18 cellular contexts compared by ENCODE assay signal in genomic region chr2:168935810-168936581, GRCh38. TPM values are rescaled to one million over a fixed set of nuclear protein-coding genes. Genes with fewer than 3 reads are reported as not detected.
DNase-seq lines count a peak whose midpoint lies in the region; ATAC-seq, FAIRE-seq and TF ChIP-seq lines count a peak whose summit lies in the region.
"Had no signal": no experiment of that assay in that cellular context is flagged by ENCODE, and none has a peak within 500 bp of the region (broad histone marks: within the 10 kb centered on the region; RNA-seq: fewer than 3 reads in every experiment).

No MANE protein-coding gene starts in this region.

- H3K4me1 Mint-ChIP-seq in T-cell = no peaks in the 10 kb centered on the region
- peaks cover 7% of the 10 kb centered on the region for H3K4me1 Mint-ChIP-seq in activated CD8-positive, alpha-beta memory T cell treated with anti-CD3 and anti-CD28 coated beads, Interleukin-2, amount 10 ng/mL, durations not matched to agents 7 days and 5 days
- H3K4me1 Mint-ChIP-seq: stimulated activated naive B cell treated with anti-CD40 and anti-IgM and Interleukin-4, amounts not matched to agents 10 μg/mL and 1 μg/mL and 100 μg/mL, for 72 hours had no signal

- peaks cover 8 to 12% of the 10 kb centered on the region in 2 donors for H3K27me3 Mint-ChIP-seq in T-cell
- peaks cover 17% of the 10 kb centered on the region for H3K27me3 Mint-ChIP-seq in activated CD8-positive, alpha-beta memory T cell treated with anti-CD3 and anti-CD28 coated beads, Interleukin-2, amount 10 ng/mL, durations not matched to agents 7 days and 5 days

- H3K36me3 Mint-ChIP-seq in T-cell = no peaks in the 10 kb centered on the region
- H3K36me3 Mint-ChIP-seq in activated CD8-positive, alpha-beta memory T cell treated with anti-CD3 and anti-CD28 coated beads, Interleukin-2, amount 10 ng/mL, durations not matched to agents 7 days and 5 days = no peaks in the 10 kb centered on the region

- no peak overlapping the region for H3K4me3 Mint-ChIP-seq in T-cell
- no peak overlapping the region for H3K4me3 Mint-ChIP-seq in activated CD8-positive, alpha-beta memory T cell treated with anti-CD3 and anti-CD28 coated beads, Interleukin-2, amount 10 ng/mL, durations not matched to agents 7 days and 5 days
- H3K4me3 Mint-ChIP-seq: activated CD8-positive, alpha-beta T cell treated with anti-CD3 and anti-CD28 coated beads for 36 hours; stimulated activated naive B cell treated with anti-CD40 and anti-IgM and Interleukin-4, amounts not matched to agents 10 μg/mL and 1 μg/mL and 100 μg/mL, for 72 hours had no signal

- TF ChIP-seq CTCF in bronchial epithelial cell (IDR thresholded peaks at IDR 0.05; ENCODE audit: insufficient read depth, low read length, severe bottlenecking) = no peak

- ATAC-seq in T-cell (replicated peaks in 1 of 4) = no peak
- no peak for ATAC-seq in activated CD8-positive, alpha-beta memory T cell treated with anti-CD3 and anti-CD28 coated beads, Interleukin-2, amount 10 ng/mL, durations not matched to agents 7 days and 5 days
- ATAC-seq: activated CD8-positive, alpha-beta T cell treated with anti-CD3 and anti-CD28 coated beads for 36 hours; GM12878; mucosa of descending colon; stimulated activated naive B cell treated with anti-CD40 and anti-IgM and Interleukin-4, amounts not matched to agents 10 μg/mL and 1 μg/mL and 100 μg/mL, for 72 hours had no signal

- H3K27ac Mint-ChIP-seq in T-cell = no peak overlapping the region
- H3K27ac Mint-ChIP-seq in activated CD8-positive, alpha-beta memory T cell treated with anti-CD3 and anti-CD28 coated beads, Interleukin-2, amount 10 ng/mL, durations not matched to agents 7 days and 5 days = no peak overlapping the region
- H3K27ac Mint-ChIP-seq: activated CD8-positive, alpha-beta T cell treated with anti-CD3 and anti-CD28 coated beads for 36 hours; stimulated activated naive B cell treated with anti-CD40 and anti-IgM and Interleukin-4, amounts not matched to agents 10 μg/mL and 1 μg/mL and 100 μg/mL, for 72 hours had no signal

- no peak overlapping the region for H3K4me3 ChIP-seq in bronchial epithelial cell (ENCODE audit: low read depth, low read length)
- H3K4me3 ChIP-seq: GM12878, mucosa of descending colon, prostate gland had no signal

- peak; percentile 81 for FAIRE-seq in bronchial epithelial cell (lab: Jason Lieb, UNC)
- FAIRE-seq: GM12878 had no signal

- H3K27me3 ChIP-seq in bronchial epithelial cell (ENCODE audit: control insufficient read depth, insufficient read depth, low read length) = no peaks in the 10 kb centered on the region

- DNase-seq in CMK (ENCODE audit: low read depth) = peak; percentile 98
- DNase-seq in NCI-H226 = peak; percentile 4
- DNase-seq in bronchial epithelial cell (ENCODE audit: low read depth) = peak; percentile 69
- peak; percentile 45 for DNase-seq in kidney tubule cell (ENCODE audit: low spot score)
- DNase-seq in glomerular visceral epithelial cell (ENCODE audit: extremely low spot score) = no peak
- no peak for DNase-seq in T-cell
- no peak for DNase-seq in iPS-NIHi7 (ENCODE audit: extremely low spot score)
- DNase-seq in activated CD8-positive, alpha-beta memory T cell treated with anti-CD3 and anti-CD28 coated beads, Interleukin-2, amount 10 ng/mL, durations not matched to agents 7 days and 5 days = no peak
- DNase-seq: activated CD8-positive, alpha-beta T cell treated with anti-CD3 and anti-CD28 coated beads for 36 hours; cerebellar nuclear complex; DMS 273 treated with DMSO at 0.1 percent for 48 hours; mucosa of descending colon; NCI-H1092; stimulated activated CD4-positive, alpha-beta T cell treated with anti-CD3 and anti-CD28 coated beads, Interleukin-2, amount 100 ng/mL, for 48 hours; stimulated activated naive B cell treated with anti-CD40 and anti-IgM and Interleukin-4, amounts not matched to agents 10 μg/mL and 1 μg/mL and 100 μg/mL, for 72 hours; T-helper 2 cell had no signal

- CTCF ChIA-PET in T-cell (lab: Charles Lee) = interaction anchor here (0.9 to 1.5 kb wide), 3 partner anchors 10 to 29 kb away, joined by 3 read pairs; no protein-coding TSS in a partner anchor
- CTCF ChIA-PET in activated CD8-positive, alpha-beta memory T cell treated with anti-CD3 and anti-CD28 coated beads, Interleukin-2, amount 10 ng/mL, durations not matched to agents 7 days and 5 days (lab: Charles Lee) = interaction anchor here (1.5 kb wide), 1 partner anchor 21 kb away, joined by 3 read pairs; no protein-coding TSS in a partner anchor

- POLR2A ChIA-PET in T-cell (lab: Charles Lee) = no interaction called here

- H3K36me3 ChIP-seq in bronchial epithelial cell (ENCODE audit: control insufficient read depth, insufficient read depth, low read length) = no peaks in the 10 kb centered on the region
- H3K36me3 ChIP-seq: prostate gland had no signal

- no peaks in the 10 kb centered on the region for H3K9me3 Mint-ChIP-seq in T-cell
- H3K9me3 Mint-ChIP-seq in activated CD8-positive, alpha-beta memory T cell treated with anti-CD3 and anti-CD28 coated beads, Interleukin-2, amount 10 ng/mL, durations not matched to agents 7 days and 5 days (ENCODE audit: low read depth) = no peaks in the 10 kb centered on the region
- H3K9me3 Mint-ChIP-seq: activated CD8-positive, alpha-beta T cell treated with anti-CD3 and anti-CD28 coated beads for 36 hours; stimulated activated naive B cell treated with anti-CD40 and anti-IgM and Interleukin-4, amounts not matched to agents 10 μg/mL and 1 μg/mL and 100 μg/mL, for 72 hours had no signal

RNA-seq across cellular contexts. Expression of gene G6PC2, which starts 34.9 kb away (rescaled TPM):
- total RNA-seq in bronchial epithelial cell (not detected in 2 replicates), T-cell (not detected)
- total RNA-seq in activated CD8-positive, alpha-beta memory T cell treated with anti-CD3 and anti-CD28 coated beads, Interleukin-2, amount 10 ng/mL, durations not matched to agents 7 days and 5 days = not detected
- total RNA-seq: activated CD8-positive, alpha-beta T cell treated with anti-CD3 and anti-CD28 coated beads for 36 hours; GM12878; mucosa of descending colon; prostate gland had no signal

RNA-seq across cellular contexts. Expression of gene SPC25, which starts 45.8 kb away (rescaled TPM):
- total RNA-seq in bronchial epithelial cell (0.13 TPM in 1 of 2 replicates, not detected in the other), T-cell (under 1 TPM in 3 of 5 donors, not detected in 2; 0.32 to 0.83 (median 0.43) TPM)
- total RNA-seq in activated CD8-positive, alpha-beta memory T cell treated with anti-CD3 and anti-CD28 coated beads, Interleukin-2, amount 10 ng/mL, durations not matched to agents 7 days and 5 days = 10 to 100 TPM; 40.1 to 42.1 TPM

Comparison
In these comparisons a context has a peak if more than half of its experiments do, and no peak if none do; other contexts are left out.
1. DNase-seq: peak in CMK (single experiment), NCI-H226 (single experiment), bronchial epithelial cell (single experiment) and kidney tubule cell (single experiment); none in glomerular visceral epithelial cell (single experiment), T-cell (0 of 34), iPS-NIHi7 (single experiment) and activated CD8-positive, alpha-beta memory T cell treated with anti-CD3 and anti-CD28 coated beads, Interleukin-2, amount 10 ng/mL, durations not matched to agents 7 days and 5 days (single experiment).
2. RNA of gene SPC25, which starts 45.8 kb away (total RNA-seq): 40.1 to 42.1 TPM in activated CD8-positive, alpha-beta memory T cell treated with anti-CD3 and anti-CD28 coated beads, Interleukin-2, amount 10 ng/mL, durations not matched to agents 7 days and 5 days; 0.32 to 0.83 TPM in T-cell and 0.13 TPM in bronchial epithelial cell; every median in the first group is over 10 times any median in the second.